In the genomic region with DNA sequence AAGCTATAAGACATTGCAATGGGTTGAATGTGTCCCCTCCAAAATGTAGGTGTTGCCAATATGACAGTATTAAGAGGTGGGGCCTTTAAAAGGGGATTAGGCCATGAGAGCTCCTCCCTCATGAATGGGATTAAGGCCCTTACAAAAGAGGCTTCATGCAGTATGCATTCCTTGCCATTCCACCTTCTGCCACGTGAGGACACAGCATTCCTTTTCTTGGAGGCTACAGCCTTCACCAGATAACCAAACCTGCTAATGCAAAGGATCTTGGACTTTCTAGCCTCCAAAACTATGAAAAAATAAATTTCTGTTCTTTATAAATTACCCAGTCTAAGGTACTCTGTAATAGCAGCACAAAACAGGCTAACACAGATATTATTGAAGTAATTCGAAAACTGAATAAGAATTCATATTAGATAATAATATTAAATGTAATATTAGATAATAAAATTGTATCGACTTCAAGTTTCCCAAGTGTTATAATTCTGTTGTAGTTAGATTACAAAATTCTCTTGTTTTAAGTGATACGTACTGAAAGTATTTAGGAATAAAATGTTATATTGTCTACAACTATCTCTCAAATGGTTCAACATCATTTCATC, we compare ENCODE assay signal across 8 cellular contexts. TPM values are rescaled to one million over a fixed set of nuclear protein-coding genes. Genes with fewer than 3 reads are reported as not detected.
DNase-seq lines count a peak whose midpoint lies in the region; ATAC-seq and TF ChIP-seq lines count a peak whose summit lies in the region.

No MANE protein-coding gene starts in this region.

- H3K36me3 Mint-ChIP-seq in Calu3 (ENCODE audit: insufficient read depth, unreplicated experiment) (no peaks in the 10 kb centered on the region), WTC11 (no peaks in the 10 kb centered on the region)

- H3K4me1 ChIP-seq in Loucy (ENCODE audit: insufficient read depth, low read length, poor library complexity, severe bottlenecking) (peaks cover 7% of the 10 kb centered on the region), aorta (ENCODE audit: control insufficient read depth in 1 of 2, insufficient read depth in 2 of 2, low read length in 2 of 2) (no peaks in the 10 kb centered on the region)

- CTCF ChIA-PET in Calu3 (lab: Charles Lee) (interaction anchor here (0.6 to 2.4 kb wide), 2 partner anchors 167 to 1778 kb away, joined by 5 to 20 read pairs; no protein-coding TSS in a partner anchor), WTC11 (lab: Charles Lee) (interaction anchor here (0.6 to 2.5 kb wide), 21 partner anchors 9 to 923 kb away, joined by 3 to 43 read pairs (median 3); partner anchors contain the start of genes FGF7, HDC and SLC27A2)

- BruUV-seq in Calu3 (replicated peaks; lab: Mats Ljungman, UMichigan): no TSS peak

- H3K4me3 Mint-ChIP-seq in Calu3 (ENCODE audit: low read depth, unreplicated experiment) (no peak overlapping the region), WTC11 (no peak overlapping the region)

- POLR2A ChIA-PET in WTC11 (lab: Charles Lee): no interaction called here

- no peaks in the 10 kb centered on the region for H4K20me1 ChIP-seq in Loucy (ENCODE audit: insufficient read depth, low read length, poor library complexity, severe bottlenecking)

- no peaks in the 10 kb centered on the region for H3K27me3 Mint-ChIP-seq in Calu3 (ENCODE audit: unreplicated experiment)
- H3K27me3 Mint-ChIP-seq in WTC11 (ENCODE audit: low read depth): no peaks in the 10 kb centered on the region

- peak; percentile 28 for TF ChIP-seq CTCF in Calu3 (IDR thresholded peaks at IDR 0.05; ENCODE audit: unreplicated experiment)
- TF ChIP-seq CTCF in Loucy (conservative IDR thresholded peaks at IDR 0.05; ENCODE audit: low read length): peak; percentile 57
- TF ChIP-seq CTCF in WTC11 (IDR thresholded peaks at IDR 0.05): no peak

- H3K27ac Mint-ChIP-seq in Calu3 (ENCODE audit: unreplicated experiment) (no peak overlapping the region), WTC11 (no peak overlapping the region)

- H3K9me2 ChIP-seq in Loucy (replicated peaks; ENCODE audit: low read depth, low read length): no peaks in the 10 kb centered on the region

- no peaks in the 10 kb centered on the region for H3K36me3 ChIP-seq in Loucy (ENCODE audit: insufficient read depth, low read length)
- no peaks in the 10 kb centered on the region for H3K36me3 ChIP-seq in aorta (ENCODE audit: control insufficient read depth in 1 of 2, insufficient read depth in 2 of 2, low read length in 1 of 2)

- WGBS in aorta, 2 donors: 79% methylated on average over 4 of the region's 4 CpGs

- no peaks in the 10 kb centered on the region for H3K9me3 Mint-ChIP-seq in Calu3 (ENCODE audit: low read depth, unreplicated experiment)
- H3K9me3 Mint-ChIP-seq in WTC11: no peaks in the 10 kb centered on the region

- H3K9me3 ChIP-seq in Loucy (ENCODE audit: insufficient read depth, low read depth, low read length) (no peaks in the 10 kb centered on the region), aorta (ENCODE audit: control insufficient read depth, low read length) (no peaks in the 10 kb centered on the region)

- no peak overlapping the region for H3K4me2 ChIP-seq in Loucy (ENCODE audit: low read depth, low read length, poor library complexity, severe bottlenecking)

- DNase-seq in Calu3 (peak; percentile 45), WTC11 (ENCODE audit: low spot score) (peak; percentile 54), left kidney (ENCODE audit: low read depth, low spot score) (peak; percentile 81), NCI-H2196 treated with DMSO at 0.1 percent for 48 hours (lab: John Stamatoyannopoulos, UW; ENCODE audit: unreplicated experiment) (no peak), SKM-1 (lab: John Stamatoyannopoulos, UW; ENCODE audit: unreplicated experiment) (no peak), GM19240 (ENCODE audit: insufficient read length, low spot score) (no peak), aorta (no peak)

- no peaks in the 10 kb centered on the region for H3F3A ChIP-seq in Loucy (ENCODE audit: low read depth)

- no peak overlapping the region for H3K9ac ChIP-seq in Loucy (ENCODE audit: low read depth, low read length, poor library complexity, severe bottlenecking)

- no peak overlapping the region for H3K27ac ChIP-seq in aorta (ENCODE audit: low read depth in 1 of 2, low read length in 2 of 2)

- intact Hi-C loops in Calu3 (cut with micrococcal nuclease; ENCODE audit: unreplicated experiment) (loop anchor here (1.0 to 10.0 kb wide), 9 partner anchors 34 to 1794 kb away; partner anchors contain the start of genes AP4E1, DTWD1, FAM227B and SLC27A2), aorta (cut with DNase I) (loop anchor here (5.0 to 10.0 kb wide), 3 partner anchors 724 to 1794 kb away; partner anchors contain the start of gene FGF7 (in 1 of the 2))

- H3K27me3 ChIP-seq in Loucy (ENCODE audit: insufficient read depth, low read length, poor library complexity, severe bottlenecking) (no peaks in the 10 kb centered on the region), aorta (ENCODE audit: control insufficient read depth in 1 of 2, insufficient read depth in 2 of 2, low read length in 1 of 2) (no peaks in the 10 kb centered on the region)

- no peak overlapping the region for H2AFZ ChIP-seq in Loucy (ENCODE audit: low read length)

- peak; percentile 92 for ATAC-seq in WTC11
- no peak for ATAC-seq in aorta (ENCODE audit: low FRiP score)

- peaks cover 10% of the 10 kb centered on the region for H3K4me1 Mint-ChIP-seq in Calu3 (ENCODE audit: low read depth, unreplicated experiment)
- peaks cover 4% of the 10 kb centered on the region for H3K4me1 Mint-ChIP-seq in WTC11

- H3K4me3 ChIP-seq in Loucy (ENCODE audit: low read length, poor library complexity, severe bottlenecking) (no peak overlapping the region), aorta (ENCODE audit: low read length in 2 of 2) (no peak overlapping the region)

- H3K79me2 ChIP-seq in Loucy (ENCODE audit: insufficient read depth, low read length): no peaks in the 10 kb centered on the region

TF ChIP-seq in WTC11, 78 proteins besides CTCF, POLR2A, EP300 and RAD21:
- TF ChIP-seq TEAD1 (CRISPR knock-in tag; IDR thresholded peaks at IDR 0.05) (no peak), ZNF281 (CRISPR knock-in tag; IDR thresholded peaks at IDR 0.05) (no peak), ZNF423 (CRISPR knock-in tag; IDR thresholded peaks at IDR 0.05) (no peak)
- TF ChIP-seq, protein P1, sequence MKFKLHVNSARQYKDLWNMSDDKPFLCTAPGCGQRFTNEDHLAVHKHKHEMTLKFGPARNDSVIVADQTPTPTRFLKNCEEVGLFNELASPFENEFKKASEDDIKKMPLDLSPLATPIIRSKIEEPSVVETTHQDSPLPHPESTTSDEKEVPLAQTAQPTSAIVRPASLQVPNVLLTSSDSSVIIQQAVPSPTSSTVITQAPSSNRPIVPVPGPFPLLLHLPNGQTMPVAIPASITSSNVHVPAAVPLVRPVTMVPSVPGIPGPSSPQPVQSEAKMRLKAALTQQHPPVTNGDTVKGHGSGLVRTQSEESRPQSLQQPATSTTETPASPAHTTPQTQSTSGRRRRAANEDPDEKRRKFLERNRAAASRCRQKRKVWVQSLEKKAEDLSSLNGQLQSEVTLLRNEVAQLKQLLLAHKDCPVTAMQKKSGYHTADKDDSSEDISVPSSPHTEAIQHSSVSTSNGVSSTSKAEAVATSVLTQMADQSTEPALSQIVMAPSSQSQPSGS (CRISPR knock-in tag; IDR thresholded peaks at IDR 0.05; ENCODE audit: borderline replicate concordance, low read depth): no peak

RNA-seq across cellular contexts. Expression of gene ATP8B4, which starts 29.4 kb away (rescaled TPM):
- total RNA-seq in Calu3 (2022) (0.24 and 0.61 TPM in 2 replicates), WTC11 (2021) (0.23 to 0.37 TPM (median 0.27 TPM) in 3 replicates), aorta (10 to 100 TPM; 19.1 to 43.9 TPM)
- polyA plus RNA-seq in aorta: 1 to 10 TPM in 1 of 2 donors, under 1 TPM in 1; 0.20 to 2.4 TPM

RNA-seq across cellular contexts. Expression of gene SLC27A2, which starts 33.5 kb away (rescaled TPM):
- total RNA-seq in Calu3 (2022) (13.1 and 14.0 TPM in 2 replicates), WTC11 (2021) (3.0 to 5.7 TPM (median 5.6 TPM) in 3 replicates), aorta (under 1 TPM in 1 of 2 donors, not detected in 1; 0.39 TPM)
- 1 to 10 TPM in 1 of 2 donors, not detected in 1; 2.1 TPM for polyA plus RNA-seq in aorta

Comparison
In these comparisons a context has a peak if more than half of its experiments do, and no peak if none do; other contexts are left out.
1. DNase-seq: peak in Calu3 (single experiment), WTC11 (single experiment) and left kidney (single experiment); none in NCI-H2196 treated with DMSO at 0.1 percent for 48 hours (single experiment), SKM-1 (single experiment), GM19240 (single experiment) and aorta (0 of 2).
2. RNA of gene ATP8B4, which starts 29.4 kb away (total RNA-seq): 19.1 to 43.9 TPM in aorta; 0.23 to 0.37 TPM in WTC11 and 0.24 to 0.61 TPM in Calu3; every median in the first group is over 10 times any median in the second.